In the genomic region with DNA sequence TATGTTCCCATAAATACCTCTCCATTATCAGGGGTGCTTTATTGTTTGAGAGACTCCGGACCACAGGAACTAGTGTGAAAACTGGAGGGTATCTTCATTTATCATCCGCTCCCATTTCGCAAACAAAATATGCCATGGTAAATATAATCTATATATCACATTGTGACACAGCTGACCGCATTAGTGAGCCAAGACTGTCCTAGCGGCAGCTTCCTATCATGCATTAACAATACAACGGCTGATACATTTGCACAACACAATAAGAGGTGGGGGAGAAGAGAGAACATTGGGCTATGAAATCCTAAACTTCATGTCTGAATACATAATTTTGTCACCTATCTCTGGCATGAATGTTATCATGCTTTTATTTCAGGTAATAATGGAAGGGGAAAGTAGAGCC, we compare ENCODE assay signal across 1 cellular context.
TF ChIP-seq lines count a peak whose summit lies in the region.

No MANE protein-coding gene starts in this region.

TF ChIP-seq in GM23338, 12 proteins besides CTCF, POLR2A, EP300 and RAD21 (continued from another document):
- TF ChIP-seq, protein P1, sequence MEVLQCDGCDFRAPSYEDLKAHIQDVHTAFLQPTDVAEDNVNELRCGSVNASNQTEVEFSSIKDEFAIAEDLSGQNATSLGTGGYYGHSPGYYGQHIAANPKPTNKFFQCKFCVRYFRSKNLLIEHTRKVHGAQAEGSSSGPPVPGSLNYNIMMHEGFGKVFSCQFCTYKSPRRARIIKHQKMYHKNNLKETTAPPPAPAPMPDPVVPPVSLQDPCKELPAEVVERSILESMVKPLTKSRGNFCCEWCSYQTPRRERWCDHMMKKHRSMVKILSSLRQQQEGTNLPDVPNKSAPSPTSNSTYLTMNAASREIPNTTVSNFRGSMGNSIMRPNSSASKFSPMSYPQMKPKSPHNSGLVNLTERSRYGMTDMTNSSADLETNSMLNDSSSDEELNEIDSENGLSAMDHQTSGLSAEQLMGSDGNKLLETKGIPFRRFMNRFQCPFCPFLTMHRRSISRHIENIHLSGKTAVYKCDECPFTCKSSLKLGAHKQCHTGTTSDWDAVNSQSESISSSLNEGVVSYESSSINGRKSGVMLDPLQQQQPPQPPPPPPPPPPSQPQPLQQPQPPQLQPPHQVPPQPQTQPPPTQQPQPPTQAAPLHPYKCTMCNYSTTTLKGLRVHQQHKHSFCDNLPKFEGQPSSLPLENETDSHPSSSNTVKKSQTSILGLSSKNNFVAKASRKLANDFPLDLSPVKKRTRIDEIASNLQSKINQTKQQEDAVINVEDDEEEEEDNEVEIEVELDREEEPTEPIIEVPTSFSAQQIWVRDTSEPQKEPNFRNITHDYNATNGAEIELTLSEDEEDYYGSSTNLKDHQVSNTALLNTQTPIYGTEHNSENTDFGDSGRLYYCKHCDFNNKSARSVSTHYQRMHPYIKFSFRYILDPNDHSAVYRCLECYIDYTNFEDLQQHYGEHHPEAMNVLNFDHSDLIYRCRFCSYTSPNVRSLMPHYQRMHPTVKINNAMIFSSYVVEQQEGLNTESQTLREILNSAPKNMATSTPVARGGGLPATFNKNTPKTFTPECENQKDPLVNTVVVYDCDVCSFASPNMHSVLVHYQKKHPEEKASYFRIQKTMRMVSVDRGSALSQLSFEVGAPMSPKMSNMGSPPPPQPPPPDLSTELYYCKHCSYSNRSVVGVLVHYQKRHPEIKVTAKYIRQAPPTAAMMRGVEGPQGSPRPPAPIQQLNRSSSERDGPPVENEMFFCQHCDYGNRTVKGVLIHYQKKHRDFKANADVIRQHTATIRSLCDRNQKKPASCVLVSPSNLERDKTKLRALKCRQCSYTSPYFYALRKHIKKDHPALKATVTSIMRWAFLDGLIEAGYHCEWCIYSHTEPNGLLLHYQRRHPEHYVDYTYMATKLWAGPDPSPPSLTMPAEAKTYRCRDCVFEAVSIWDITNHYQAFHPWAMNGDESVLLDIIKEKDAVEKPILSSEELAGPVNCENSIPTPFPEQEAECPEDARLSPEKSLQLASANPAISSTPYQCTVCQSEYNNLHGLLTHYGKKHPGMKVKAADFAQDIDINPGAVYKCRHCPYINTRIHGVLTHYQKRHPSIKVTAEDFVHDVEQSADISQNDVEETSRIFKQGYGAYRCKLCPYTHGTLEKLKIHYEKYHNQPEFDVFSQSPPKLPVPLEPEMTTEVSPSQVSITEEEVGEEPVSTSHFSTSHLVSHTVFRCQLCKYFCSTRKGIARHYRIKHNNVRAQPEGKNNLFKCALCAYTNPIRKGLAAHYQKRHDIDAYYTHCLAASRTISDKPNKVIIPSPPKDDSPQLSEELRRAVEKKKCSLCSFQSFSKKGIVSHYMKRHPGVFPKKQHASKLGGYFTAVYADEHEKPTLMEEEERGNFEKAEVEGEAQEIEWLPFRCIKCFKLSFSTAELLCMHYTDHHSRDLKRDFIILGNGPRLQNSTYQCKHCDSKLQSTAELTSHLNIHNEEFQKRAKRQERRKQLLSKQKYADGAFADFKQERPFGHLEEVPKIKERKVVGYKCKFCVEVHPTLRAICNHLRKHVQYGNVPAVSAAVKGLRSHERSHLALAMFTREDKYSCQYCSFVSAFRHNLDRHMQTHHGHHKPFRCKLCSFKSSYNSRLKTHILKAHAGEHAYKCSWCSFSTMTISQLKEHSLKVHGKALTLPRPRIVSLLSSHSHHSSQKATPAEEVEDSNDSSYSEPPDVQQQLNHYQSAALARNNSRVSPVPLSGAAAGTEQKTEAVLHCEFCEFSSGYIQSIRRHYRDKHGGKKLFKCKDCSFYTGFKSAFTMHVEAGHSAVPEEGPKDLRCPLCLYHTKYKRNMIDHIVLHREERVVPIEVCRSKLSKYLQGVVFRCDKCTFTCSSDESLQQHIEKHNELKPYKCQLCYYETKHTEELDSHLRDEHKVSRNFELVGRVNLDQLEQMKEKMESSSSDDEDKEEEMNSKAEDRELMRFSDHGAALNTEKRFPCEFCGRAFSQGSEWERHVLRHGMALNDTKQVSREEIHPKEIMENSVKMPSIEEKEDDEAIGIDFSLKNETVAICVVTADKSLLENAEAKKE (CRISPR knock-in tag; IDR thresholded peaks at IDR 0.05), result no peak
